Comparison of ENCODE assay signal across 9 cellular contexts in genomic region chr11:117230286-117230961, GRCh38. TPM values are rescaled to one million over a fixed set of nuclear protein-coding genes. Genes with fewer than 3 reads are reported as not detected.
DNase-seq lines count a peak whose midpoint lies in the region; ATAC-seq, FAIRE-seq and TF ChIP-seq lines count a peak whose summit lies in the region.
"Had no signal": no experiment of that assay in that cellular context is flagged by ENCODE, and none has a peak within 500 bp of the region (broad histone marks: within the 10 kb centered on the region; RNA-seq: fewer than 3 reads in every experiment).

No MANE protein-coding gene starts in this region.

- TF ChIP-seq RAD21 in K562 (CRISPR knock-in tag; conservative IDR thresholded peaks at IDR 0.05 in 1 of 2, IDR thresholded peaks at IDR 0.05 in 1 of 2): no peak

- POLR2A ChIA-PET in K562 (lab: Yijun Ruan, JAX): interaction anchor here (0.6 to 3.6 kb wide), 5 partner anchors 10 to 108 kb away, joined by 3 to 20 read pairs (median 3); no protein-coding TSS in a partner anchor

- no peaks in the 10 kb centered on the region for H3K27me3 ChIP-seq in RWPE2 (ENCODE audit: insufficient read depth, poor library complexity, severe bottlenecking)
- H3K27me3 ChIP-seq in K562 (ENCODE audit: control insufficient read depth in 2 of 2, insufficient read depth in 2 of 2, low read length in 2 of 2): no peaks in the 10 kb centered on the region

- H3K79me2 ChIP-seq in K562 (ENCODE audit: control insufficient read depth, insufficient read depth, low read length): peaks cover 45% of the 10 kb centered on the region

- no peaks in the 10 kb centered on the region for H3K4me1 ChIP-seq in RWPE2 (ENCODE audit: insufficient read depth, poor library complexity, severe bottlenecking)
- H3K4me1 ChIP-seq in K562 (replicated peaks in 1 of 2; ENCODE audit: control insufficient read depth in 2 of 2, insufficient read depth in 2 of 2, low read length in 2 of 2): peaks cover 14 to 26% of the 10 kb centered on the region in 2 experiments; a peak in 4 of 5 replicates
- H3K4me1 ChIP-seq: parathyroid adenoma had no signal

- peaks cover 20% of the 10 kb centered on the region for H3K4me1 Mint-ChIP-seq in progenitor cell of endocrine pancreas (ENCODE audit: low read depth)

- TF ChIP-seq POLR2A in K562 (conservative IDR thresholded peaks at IDR 0.05): no peak

- CTCF ChIA-PET in K562 (lab: Yijun Ruan, JAX; ENCODE audit: low intra/inter-chr PET ratio): interaction anchor here (0.6 kb wide), 1 partner anchor 198 kb away, joined by 3 read pairs; no protein-coding TSS in a partner anchor

- H3K4me3 ChIP-seq in RWPE2 (ENCODE audit: severe bottlenecking) (peak overlapping the region; percentile 100), K562 (peak overlapping the region; percentile 85; the same call in 1 of the 2 replicates)

- intact Hi-C loops in K562 (cut with micrococcal nuclease): loop anchor here (5.0 kb wide), 1 partner anchor 97 kb away; the partner anchor contains the start of gene CEP164

- no peaks in the 10 kb centered on the region for H3K9me3 Mint-ChIP-seq in progenitor cell of endocrine pancreas (ENCODE audit: low read depth)

- H3K4me3 Mint-ChIP-seq in progenitor cell of endocrine pancreas (ENCODE audit: low read depth): peak overlapping the region; percentile 99

- H3K36me3 Mint-ChIP-seq in progenitor cell of endocrine pancreas (ENCODE audit: insufficient read depth): peaks cover 8% of the 10 kb centered on the region

- H3K27ac Mint-ChIP-seq in progenitor cell of endocrine pancreas: peak overlapping the region; percentile 24

- peaks cover 48% of the 10 kb centered on the region for H3K36me3 ChIP-seq in RWPE2 (ENCODE audit: low read depth)
- H3K36me3 ChIP-seq in K562 (ENCODE audit: control insufficient read depth, insufficient read depth, low read length): peaks cover 43% of the 10 kb centered on the region

- H3K9ac ChIP-seq in K562 (ENCODE audit: insufficient read depth in 1 of 2, low read depth in 2 of 2, low read length in 2 of 2): peak overlapping the region; percentile 61 to 91
- H3K9ac ChIP-seq: parathyroid adenoma had no signal

- H3K27me3 Mint-ChIP-seq in progenitor cell of endocrine pancreas: no peaks in the 10 kb centered on the region

- peak overlapping the region; percentile 97 for H3K4me2 ChIP-seq in K562 (ENCODE audit: insufficient read depth, low read length)

- H3K9me1 ChIP-seq in K562 (ENCODE audit: control insufficient read depth, insufficient read depth, low read length): no peaks in the 10 kb centered on the region

- in situ Hi-C loops in GM13976 (cut with MboI; ENCODE audit: low sequenced_read_pairs, unreplicated experiment) (no loop called here), K562 (cut with MboI) (loop anchor here (25.0 kb wide), 1 partner anchor 718 kb away; no protein-coding TSS in a partner anchor)

- DNase-seq in GM13976 (ENCODE audit: low spot score) (peak; percentile 56), RWPE2 (ENCODE audit: low spot score) (peak; percentile 16), K562 (ENCODE audit: extremely low read depth in 1 of 4, low spot score in 3 of 4) (no peak), progenitor cell of endocrine pancreas (ENCODE audit: low spot score, unreplicated experiment) (no peak), globus pallidus (ENCODE audit: low spot score) (no peak), NCI-H226 (no peak)

- no peaks in the 10 kb centered on the region for H3K9me3 ChIP-seq in RWPE2 (ENCODE audit: severe bottlenecking)
- no peaks in the 10 kb centered on the region for H3K9me3 ChIP-seq in K562 (replicated peaks; ENCODE audit: control insufficient read depth, insufficient read depth, low read depth, low read length)

- ATAC-seq in RWPE2 (ENCODE audit: low read depth) (no peak), K562 (no peak), HG03159 (IDR thresholded peaks at IDR 0.05; ENCODE audit: unreplicated experiment) (no peak), HG02840 (IDR thresholded peaks at IDR 0.05; ENCODE audit: low FRiP score, unreplicated experiment) (no peak)

- BruUV-seq in K562 (replicated peaks; lab: Mats Ljungman, UMichigan): no TSS peak

- no peak for FAIRE-seq in K562 (lab: Jason Lieb, UNC)

- 54% methylated on average over 12 of the region's 12 CpGs for WGBS in K562 (ENCODE audit: insufficient coverage, low coverage, missing lambda C conversion rate)

- no peaks in the 10 kb centered on the region; the same call in 1 of the 2 replicates for H4K20me1 ChIP-seq in K562 (replicated peaks; ENCODE audit: control insufficient read depth, insufficient read depth, low read length)

- no peak overlapping the region for H2AFZ ChIP-seq in K562 (ENCODE audit: low read depth, low read length)
- H2AFZ ChIP-seq: parathyroid adenoma had no signal

- TF ChIP-seq CTCF in GM13976 (IDR thresholded peaks at IDR 0.05; ENCODE audit: borderline replicate concordance, control extremely low read depth, extremely low read depth, insufficient read depth, missing control alignments) (no peak), RWPE2 (IDR thresholded peaks at IDR 0.05; ENCODE audit: poor library complexity, severe bottlenecking) (no peak), K562 (IDR thresholded peaks at IDR 0.05 in 2 of 3, conservative IDR thresholded peaks at IDR 0.05 in 1 of 3; ENCODE audit: insufficient read depth in 2 of 3, low read depth in 1 of 3, low read length in 3 of 3) (no peak), progenitor cell of endocrine pancreas (IDR thresholded peaks at IDR 0.05; ENCODE audit: unreplicated experiment) (no peak)

- H3K27ac ChIP-seq in RWPE2 (ENCODE audit: poor library complexity, severe bottlenecking) (peak overlapping the region; percentile 57), K562 (ENCODE audit: extremely low read depth, low read depth, low read length) (no peak overlapping the region; the same call in 2 of the 3 replicates)

- TF ChIP-seq EP300 in K562 (IDR thresholded peaks at IDR 0.05; ENCODE audit: low read length): no peak

RNA-seq across cellular contexts. Expression of gene PCSK7, which starts 1.4 kb away (rescaled TPM):
- total RNA-seq in K562 (2011; cell fraction: chromatin; rRNA removed; ENCODE audit: low replicate concordance): 109 and 170 TPM in 2 replicates
- total RNA-seq in K562 (2011; cell fraction: nucleolus; rRNA removed): 70.1 and 82.7 TPM in 2 replicates
- 95.3 and 149 TPM in 2 replicates for total RNA-seq in K562 (2011; cell fraction: nucleoplasm; rRNA removed)
- total RNA-seq in K562 (2014; rRNA removed): 15.2 and 20.8 TPM in 2 replicates
- total RNA-seq in K562 (2014; rRNA removed; fragmentation: Illumina TruSeq; extraction: Trizol): 15.2 and 15.6 TPM in 2 replicates
- total RNA-seq in K562 (2015; rRNA removed; fragmentation: Illumina TruSeq; extraction: Trizol): 16.7 and 18.2 TPM in 2 replicates
- total RNA-seq in K562 (2021): 29.2 and 30.4 TPM in 2 replicates
- 14.9 and 15.6 TPM in 2 replicates for polyA plus RNA-seq in K562 (2011; rRNA removed)
- polyA plus RNA-seq in K562 (2011; cell fraction: cytosol; rRNA removed): 12.6 and 18.1 TPM in 2 replicates
- 52.6 and 75.4 TPM in 2 replicates for polyA plus RNA-seq in K562 (2011; cell fraction: nucleus; rRNA removed)
- polyA plus RNA-seq in K562 (2012): 14.7 and 15.3 TPM in 2 replicates
- polyA plus RNA-seq in K562 (2014; fragmentation: Illumina TruSeq; extraction: Trizol): 19.9 and 22.1 TPM in 2 replicates
- 1 to 10 TPM; 3.1 to 3.9 TPM for polyA plus RNA-seq in K562 (2014; fragmentation: Nextera tagmentation; extraction: Ambion mirVana)
- polyA plus RNA-seq in K562 (2014; rRNA removed): 25.3 and 27.7 TPM in 2 replicates
- polyA minus RNA-seq in K562 (2011; rRNA and poly(A)+ RNA removed): 14.8 and 19.1 TPM in 2 replicates
- polyA minus RNA-seq in K562 (2011; cell fraction: cytosol; rRNA and poly(A)+ RNA removed): 10.0 and 10.3 TPM in 2 replicates
- 21.3 and 21.8 TPM in 2 replicates for polyA minus RNA-seq in K562 (2011; cell fraction: nucleus; rRNA and poly(A)+ RNA removed)
- 59.4 and 62.3 TPM in 2 replicates for total RNA-seq in progenitor cell of endocrine pancreas

RNA-seq across cellular contexts. Expression of gene RNF214, which starts 2.0 kb away (rescaled TPM):
- 50.5 and 69.2 TPM in 2 replicates for total RNA-seq in K562 (2011; cell fraction: chromatin; rRNA removed; ENCODE audit: low replicate concordance)
- total RNA-seq in K562 (2011; cell fraction: nucleolus; rRNA removed): 27.5 and 29.7 TPM in 2 replicates
- total RNA-seq in K562 (2011; cell fraction: nucleoplasm; rRNA removed): 50.4 and 53.5 TPM in 2 replicates
- total RNA-seq in K562 (2014; rRNA removed): 6.6 and 10.1 TPM in 2 replicates
- 11.9 and 13.5 TPM in 2 replicates for total RNA-seq in K562 (2014; rRNA removed; fragmentation: Illumina TruSeq; extraction: Trizol)
- 9.5 and 10.2 TPM in 2 replicates for total RNA-seq in K562 (2015; rRNA removed; fragmentation: Illumina TruSeq; extraction: Trizol)
- 22.3 and 24.8 TPM in 2 replicates for total RNA-seq in K562 (2021)
- polyA plus RNA-seq in K562 (2011; rRNA removed): 12.6 and 18.0 TPM in 2 replicates
- polyA plus RNA-seq in K562 (2011; cell fraction: cytosol; rRNA removed): 12.9 and 16.7 TPM in 2 replicates
- polyA plus RNA-seq in K562 (2011; cell fraction: nucleus; rRNA removed): 28.9 and 44.6 TPM in 2 replicates
- polyA plus RNA-seq in K562 (2012): 12.9 and 16.1 TPM in 2 replicates
- 20.2 and 22.7 TPM in 2 replicates for polyA plus RNA-seq in K562 (2014; fragmentation: Illumina TruSeq; extraction: Trizol)
- 1 to 10 TPM; 6.6 to 7.4 TPM for polyA plus RNA-seq in K562 (2014; fragmentation: Nextera tagmentation; extraction: Ambion mirVana)
- polyA plus RNA-seq in K562 (2014; rRNA removed): 11.6 and 12.1 TPM in 2 replicates
- polyA minus RNA-seq in K562 (2011; rRNA and poly(A)+ RNA removed): 22.6 and 29.9 TPM in 2 replicates
- polyA minus RNA-seq in K562 (2011; cell fraction: cytosol; rRNA and poly(A)+ RNA removed): 14.1 and 26.8 TPM in 2 replicates
- polyA minus RNA-seq in K562 (2011; cell fraction: nucleus; rRNA and poly(A)+ RNA removed): 17.6 and 23.9 TPM in 2 replicates
- total RNA-seq in progenitor cell of endocrine pancreas: 53.9 and 55.8 TPM in 2 replicates

RNA-seq across cellular contexts. Expression of gene TAGLN, which starts 31.3 kb away (rescaled TPM):
- total RNA-seq in K562 (2011; cell fraction: chromatin; rRNA removed; ENCODE audit: low replicate concordance): 19.3 and 31.5 TPM in 2 replicates
- 15.1 and 17.0 TPM in 2 replicates for total RNA-seq in K562 (2011; cell fraction: nucleolus; rRNA removed)
- total RNA-seq in K562 (2011; cell fraction: nucleoplasm; rRNA removed): 12.9 and 14.2 TPM in 2 replicates
- total RNA-seq in K562 (2014; rRNA removed) (0.95 and 1.3 TPM in 2 replicates), K562 (2014; rRNA removed; fragmentation: Illumina TruSeq; extraction: Trizol) (1.1 and 1.4 TPM in 2 replicates), K562 (2015; rRNA removed; fragmentation: Illumina TruSeq; extraction: Trizol) (0.87 and 1.2 TPM in 2 replicates), K562 (2021) (3.5 and 3.6 TPM in 2 replicates), progenitor cell of endocrine pancreas (41.4 and 72.6 TPM in 2 replicates)
- polyA plus RNA-seq in K562 (2011; rRNA removed) (3.0 and 3.1 TPM in 2 replicates), K562 (2014; fragmentation: Illumina TruSeq; extraction: Trizol) (2.4 and 2.8 TPM in 2 replicates), K562 (2014; fragmentation: Nextera tagmentation; extraction: Ambion mirVana) (under 1 TPM; 0.21 to 0.56 TPM), K562 (2014; rRNA removed) (3.2 and 4.9 TPM in 2 replicates)
- polyA plus RNA-seq in K562 (2011; cell fraction: cytosol; rRNA removed): 1.3 and 1.4 TPM in 2 replicates
- 22.1 and 23.9 TPM in 2 replicates for polyA plus RNA-seq in K562 (2011; cell fraction: nucleus; rRNA removed)
- polyA plus RNA-seq in K562 (2012): 2.5 and 5.8 TPM in 2 replicates
- 1.7 and 2.7 TPM in 2 replicates for polyA minus RNA-seq in K562 (2011; rRNA and poly(A)+ RNA removed)
- polyA minus RNA-seq in K562 (2011; cell fraction: cytosol; rRNA and poly(A)+ RNA removed): 2.0 TPM in 1 of 2 replicates, not detected in the other
- 3.2 and 3.3 TPM in 2 replicates for polyA minus RNA-seq in K562 (2011; cell fraction: nucleus; rRNA and poly(A)+ RNA removed)

RNA-seq across cellular contexts. Expression of gene SIDT2, which starts 51.9 kb away (rescaled TPM):
- 140 and 344 TPM in 2 replicates for total RNA-seq in K562 (2011; cell fraction: chromatin; rRNA removed; ENCODE audit: low replicate concordance)
- 167 and 174 TPM in 2 replicates for total RNA-seq in K562 (2011; cell fraction: nucleolus; rRNA removed)
- total RNA-seq in K562 (2011; cell fraction: nucleoplasm; rRNA removed): 143 and 150 TPM in 2 replicates
- 5.9 and 7.1 TPM in 2 replicates for total RNA-seq in K562 (2014; rRNA removed)
- 4.4 and 6.5 TPM in 2 replicates for total RNA-seq in K562 (2014; rRNA removed; fragmentation: Illumina TruSeq; extraction: Trizol)
- 6.1 and 7.0 TPM in 2 replicates for total RNA-seq in K562 (2015; rRNA removed; fragmentation: Illumina TruSeq; extraction: Trizol)
- 17.7 and 20.2 TPM in 2 replicates for total RNA-seq in K562 (2021)
- polyA plus RNA-seq in K562 (2011; rRNA removed): 11.5 and 21.7 TPM in 2 replicates
- polyA plus RNA-seq in K562 (2011; cell fraction: cytosol; rRNA removed): 11.6 and 15.7 TPM in 2 replicates
- polyA plus RNA-seq in K562 (2011; cell fraction: nucleus; rRNA removed): 117 and 144 TPM in 2 replicates
- 15.7 and 22.6 TPM in 2 replicates for polyA plus RNA-seq in K562 (2012)
- polyA plus RNA-seq in K562 (2014; fragmentation: Illumina TruSeq; extraction: Trizol): 14.4 and 15.6 TPM in 2 replicates
- 1 to 10 TPM; 2.4 to 3.6 TPM for polyA plus RNA-seq in K562 (2014; fragmentation: Nextera tagmentation; extraction: Ambion mirVana)
- polyA plus RNA-seq in K562 (2014; rRNA removed): 14.1 and 22.2 TPM in 2 replicates
- 16.3 and 17.1 TPM in 2 replicates for polyA minus RNA-seq in K562 (2011; rRNA and poly(A)+ RNA removed)
- 14.1 and 17.0 TPM in 2 replicates for polyA minus RNA-seq in K562 (2011; cell fraction: cytosol; rRNA and poly(A)+ RNA removed)
- polyA minus RNA-seq in K562 (2011; cell fraction: nucleus; rRNA and poly(A)+ RNA removed): 32.9 and 48.4 TPM in 2 replicates
- total RNA-seq in progenitor cell of endocrine pancreas: 44.7 and 52.6 TPM in 2 replicates

Comparison
In these comparisons a context has a peak if more than half of its experiments do, and no peak if none do; other contexts are left out.
1. DNase-seq: peak in GM13976 (single experiment) and RWPE2 (single experiment); none in K562 (0 of 4), progenitor cell of endocrine pancreas (single experiment), globus pallidus (single experiment) and NCI-H226 (single experiment).